In the genomic region with DNA sequence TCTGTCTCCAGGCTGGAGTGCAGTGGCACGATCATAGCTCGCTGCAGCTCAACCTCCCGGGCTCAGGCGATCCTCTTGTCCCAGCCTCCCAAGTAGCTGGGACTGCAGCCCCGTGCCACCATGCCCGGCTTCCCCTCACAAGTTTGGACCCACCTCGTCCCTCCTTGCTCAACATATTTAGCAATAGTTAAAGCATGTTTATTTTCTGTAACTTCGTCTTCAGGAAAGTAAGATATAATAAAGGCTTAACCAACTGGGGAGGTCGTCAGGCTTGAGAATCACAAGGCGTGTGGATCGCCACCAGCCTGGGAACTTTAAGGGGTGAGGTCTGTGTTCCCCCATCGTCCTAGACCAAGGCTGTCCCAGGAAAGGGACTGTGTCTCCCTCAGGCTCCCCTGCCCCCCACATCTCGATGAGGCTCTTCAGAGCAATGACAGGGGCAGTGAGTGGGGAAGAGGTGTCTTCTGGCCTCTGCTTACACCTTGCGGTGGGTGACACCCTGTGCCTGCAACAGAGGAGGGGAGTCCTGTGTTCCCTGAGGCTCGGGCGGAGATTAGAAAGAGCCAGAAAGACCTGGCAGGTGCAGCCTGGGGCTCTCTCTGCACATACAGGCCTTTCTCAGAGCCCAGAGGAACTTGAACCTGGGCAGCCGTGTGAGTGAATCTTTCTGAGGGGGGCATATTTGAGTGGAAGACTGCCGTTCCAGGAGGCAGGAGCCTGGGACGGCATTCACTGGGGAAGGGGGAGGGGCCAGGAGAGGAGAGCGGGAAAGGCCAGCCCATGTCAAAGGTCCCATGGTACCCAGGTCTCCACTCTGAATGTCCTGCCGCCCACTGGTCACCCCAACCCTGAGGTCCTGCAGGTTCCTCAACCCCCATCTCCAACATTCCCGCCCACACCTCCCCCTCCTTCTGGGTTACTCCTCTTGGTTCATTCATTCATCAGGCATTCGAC, we compare ENCODE assay signal across 18 cellular contexts.
A peak's percentile ranks its signal among the peaks of the same experiment; 100 is the strongest.
DNase-seq lines count a peak whose midpoint lies in the region; ATAC-seq and TF ChIP-seq lines count a peak whose summit lies in the region.
"Had no signal": no experiment of that assay in that cellular context is flagged by ENCODE, and none has a peak within 500 bp of the region (broad histone marks: within the 10 kb centered on the region; RNA-seq: fewer than 3 reads in every experiment).

No MANE protein-coding gene starts in this region.

- H3K27ac Mint-ChIP-seq in chondrocyte (ENCODE audit: unreplicated experiment): no peak overlapping the region
- peak overlapping the region; percentile 83 for H3K27ac Mint-ChIP-seq in mesothelial cell of epicardium
- H3K27ac Mint-ChIP-seq: activated CD8-positive, alpha-beta T cell treated with anti-CD3 and anti-CD28 coated beads, Interleukin-2, amount 10 ng/mL, durations not matched to agents 7 days and 5 days; activated naive CD8-positive, alpha-beta T cell treated with anti-CD3 and anti-CD28 coated beads, Interleukin-2, amount 10 ng/mL, durations not matched to agents 7 days and 5 days; immature natural killer cell; T-helper 2 cell treated with Interferon-gamma antibody and Interleukin-4, amounts not matched to agents 5 μg/mL and 100 μg/mL, for 36 hours had no signal

- 92 to 93% methylated on average over 23 of the region's 23 CpGs for WGBS in heart right ventricle, 2 donors

- DNase-seq in cardiac septum (ENCODE audit: low spot score): peak; percentile 66
- no peak for DNase-seq in heart right ventricle
- DNase-seq in chondrocyte (ENCODE audit: low spot score): peak; percentile 59
- peak in 1 of 2 experiments; percentile 36 for DNase-seq in mesothelial cell of epicardium (ENCODE audit: low spot score in 2 of 2, unreplicated experiment in 2 of 2)
- peak; percentile 34 for DNase-seq in ureter (ENCODE audit: low spot score)
- DNase-seq in activated naive CD4-positive, alpha-beta T cell (lab: John Stamatoyannopoulos, UW): no peak
- no peak for DNase-seq in GF-D8 (lab: John Stamatoyannopoulos, UW)
- DNase-seq: cortex of kidney, immature natural killer cell, NCI-H187 had no signal

- no peak for TF ChIP-seq CTCF in heart right ventricle (IDR thresholded peaks at IDR 0.05)
- TF ChIP-seq CTCF in chondrocyte (IDR thresholded peaks at IDR 0.05): no peak
- TF ChIP-seq CTCF in mesothelial cell of epicardium (IDR thresholded peaks at IDR 0.05; ENCODE audit: unreplicated experiment): no peak

- H3K4me1 Mint-ChIP-seq in chondrocyte (ENCODE audit: low read depth) (peaks cover 30% of the 10 kb centered on the region), mesothelial cell of epicardium (peaks cover 54% of the 10 kb centered on the region)

- H3K4me3 ChIP-seq in heart right ventricle: no peak overlapping the region
- H3K4me3 ChIP-seq: BLaER1 treated with 17β-estradiol and CSF1 and Interleukin-3, amounts not matched to agents 10 nM and 100 nM; body of pancreas; SK-N-MC had no signal

- H3K9me3 Mint-ChIP-seq in chondrocyte (ENCODE audit: low read depth): no peaks in the 10 kb centered on the region
- H3K9me3 Mint-ChIP-seq in mesothelial cell of epicardium: no peaks in the 10 kb centered on the region
- H3K9me3 Mint-ChIP-seq: activated naive CD8-positive, alpha-beta T cell treated with anti-CD3 and anti-CD28 coated beads, Interleukin-2, amount 10 ng/mL, durations not matched to agents 7 days and 5 days; immature natural killer cell; T-helper 2 cell treated with Interferon-gamma antibody and Interleukin-4, amounts not matched to agents 5 μg/mL and 100 μg/mL, for 36 hours had no signal

- H3K4me1 ChIP-seq in heart right ventricle: peaks cover 10 to 32% (median 26%) of the 10 kb centered on the region in 9 donors

- H3K27me3 Mint-ChIP-seq in chondrocyte (ENCODE audit: low read depth): no peaks in the 10 kb centered on the region
- H3K27me3 Mint-ChIP-seq in mesothelial cell of epicardium (ENCODE audit: low read depth): no peaks in the 10 kb centered on the region

- no peaks in the 10 kb centered on the region for H3K27me3 ChIP-seq in heart right ventricle
- H3K27me3 ChIP-seq: body of pancreas had no signal

- intact Hi-C loops in cardiac septum (cut with DNase I): loop anchor here (5.0 kb wide), 1 partner anchor 237 kb away; no protein-coding TSS in a partner anchor
- intact Hi-C loops in heart right ventricle (cut with DNase I): loop anchor here (5.0 kb wide), 7 partner anchors 62 to 252 kb away; no protein-coding TSS in a partner anchor

- H3K36me3 Mint-ChIP-seq in chondrocyte (ENCODE audit: low read depth) (no peaks in the 10 kb centered on the region), mesothelial cell of epicardium (peaks cover 2% of the 10 kb centered on the region)
- H3K36me3 Mint-ChIP-seq: activated naive CD8-positive, alpha-beta T cell treated with anti-CD3 and anti-CD28 coated beads, Interleukin-2, amount 10 ng/mL, durations not matched to agents 7 days and 5 days; immature natural killer cell had no signal

- ATAC-seq in heart right ventricle: no peak
- ATAC-seq in HG03342 (IDR thresholded peaks at IDR 0.05; ENCODE audit: unreplicated experiment): no peak
- ATAC-seq: activated CD8-positive, alpha-beta T cell treated with anti-CD3 and anti-CD28 coated beads, Interleukin-2, amount 10 ng/mL, durations not matched to agents 7 days and 5 days had no signal

- peaks cover 0 to 3% (median 0%) of the 10 kb centered on the region in 9 donors for H3K36me3 ChIP-seq in heart right ventricle
- H3K36me3 ChIP-seq: BLaER1 treated with 17β-estradiol and CSF1 and Interleukin-3, amounts not matched to agents 10 nM and 100 nM had no signal

- H3K27ac ChIP-seq in heart right ventricle: no peak overlapping the region
- H3K27ac ChIP-seq: BLaER1 treated with 17β-estradiol and CSF1 and Interleukin-3, amounts not matched to agents 10 nM and 100 nM; body of pancreas; KMS-11; SK-N-MC had no signal

- H3K9me3 ChIP-seq in heart right ventricle: no peaks in the 10 kb centered on the region
- H3K9me3 ChIP-seq: BLaER1 treated with 17β-estradiol and CSF1 and Interleukin-3, amounts not matched to agents 10 nM and 100 nM; body of pancreas had no signal

- no peak overlapping the region for H3K4me3 Mint-ChIP-seq in chondrocyte (ENCODE audit: unreplicated experiment)
- no peak overlapping the region for H3K4me3 Mint-ChIP-seq in mesothelial cell of epicardium
- H3K4me3 Mint-ChIP-seq: activated CD8-positive, alpha-beta T cell treated with anti-CD3 and anti-CD28 coated beads, Interleukin-2, amount 10 ng/mL, durations not matched to agents 7 days and 5 days; activated naive CD8-positive, alpha-beta T cell treated with anti-CD3 and anti-CD28 coated beads, Interleukin-2, amount 10 ng/mL, durations not matched to agents 7 days and 5 days; immature natural killer cell; T-helper 2 cell treated with Interferon-gamma antibody and Interleukin-4, amounts not matched to agents 5 μg/mL and 100 μg/mL, for 36 hours had no signal

Comparison
In these comparisons a context has a peak if more than half of its experiments do, and no peak if none do; other contexts are left out.
1. DNase-seq: peak in cardiac septum (single experiment), chondrocyte (single experiment) and ureter (single experiment); none in heart right ventricle (0 of 2), activated naive CD4-positive, alpha-beta T cell (0 of 4) and GF-D8 (single experiment).